Comparison of ENCODE assay signal across 1 cellular context in the genomic region with DNA sequence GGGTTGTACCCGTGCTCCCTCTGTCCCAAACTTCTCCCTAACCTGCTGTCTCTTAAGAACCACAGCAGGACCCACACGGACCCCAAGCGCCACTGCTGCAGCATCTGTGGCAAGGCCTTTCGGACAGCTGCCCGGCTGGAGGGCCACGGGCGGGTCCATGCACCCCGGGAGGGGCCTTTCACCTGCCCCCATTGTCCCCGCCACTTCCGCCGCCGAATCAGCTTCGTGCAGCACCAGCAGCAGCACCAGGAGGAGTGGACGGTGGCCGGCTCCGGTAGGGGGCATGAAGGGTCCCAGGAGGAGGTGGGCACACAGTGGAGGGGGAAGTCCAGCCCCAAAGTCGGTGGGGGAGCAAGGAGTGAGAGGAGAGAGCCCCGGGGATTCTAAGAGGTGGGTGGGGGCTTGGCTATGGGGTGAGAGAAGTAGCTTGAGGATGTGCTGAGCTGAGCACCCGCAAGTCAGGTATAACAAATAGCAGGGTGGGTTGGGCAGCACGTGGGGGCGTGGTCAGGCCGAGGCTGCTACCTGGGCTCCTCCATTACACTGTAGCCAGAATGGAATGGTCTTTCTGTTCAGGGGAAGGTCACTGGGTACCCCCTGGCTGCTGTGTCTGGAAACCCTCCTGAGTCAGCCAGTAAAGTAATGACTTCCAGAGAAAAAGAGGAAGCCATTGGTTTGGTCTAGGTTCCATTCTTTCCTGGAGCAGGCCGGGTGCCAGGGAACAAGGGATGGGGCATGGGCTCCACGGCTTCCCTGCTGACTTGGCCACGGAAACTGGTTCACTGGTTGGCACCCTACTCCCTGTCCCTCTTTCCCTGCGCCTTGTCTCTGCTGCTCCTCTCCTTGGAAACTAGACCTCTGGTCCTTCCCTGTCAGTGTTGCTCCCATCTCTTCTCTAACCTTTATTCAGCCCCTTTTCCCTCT.
TF ChIP-seq lines count a peak whose summit lies in the region.

No MANE protein-coding gene starts in this region.

TF ChIP-seq in WTC11, 78 proteins besides CTCF, POLR2A, EP300 and RAD21 (continued from another document):
- TF ChIP-seq PREB (CRISPR knock-in tag; IDR thresholded peaks at IDR 0.05; ENCODE audit: borderline replicate concordance) (no peak), PRDM15 (CRISPR knock-in tag; IDR thresholded peaks at IDR 0.05) (no peak), FOXP1 (CRISPR knock-in tag; IDR thresholded peaks at IDR 0.05; ENCODE audit: borderline replicate concordance) (no peak), NFYB (CRISPR knock-in tag; conservative IDR thresholded peaks at IDR 0.05; ENCODE audit: low read depth) (no peak), TCF7 (CRISPR knock-in tag; IDR thresholded peaks at IDR 0.05; ENCODE audit: low read depth) (no peak), GABPB1 (CRISPR knock-in tag; IDR thresholded peaks at IDR 0.05) (no peak), JAZF1 (CRISPR knock-in tag; IDR thresholded peaks at IDR 0.05) (no peak), ZNF317 (CRISPR knock-in tag; IDR thresholded peaks at IDR 0.05; ENCODE audit: borderline replicate concordance, low read depth) (no peak), STAT6 (CRISPR knock-in tag; conservative IDR thresholded peaks at IDR 0.05; ENCODE audit: low read depth) (no peak), HMGXB4 (CRISPR knock-in tag; IDR thresholded peaks at IDR 0.05) (no peak)
- TF ChIP-seq, protein P1, sequence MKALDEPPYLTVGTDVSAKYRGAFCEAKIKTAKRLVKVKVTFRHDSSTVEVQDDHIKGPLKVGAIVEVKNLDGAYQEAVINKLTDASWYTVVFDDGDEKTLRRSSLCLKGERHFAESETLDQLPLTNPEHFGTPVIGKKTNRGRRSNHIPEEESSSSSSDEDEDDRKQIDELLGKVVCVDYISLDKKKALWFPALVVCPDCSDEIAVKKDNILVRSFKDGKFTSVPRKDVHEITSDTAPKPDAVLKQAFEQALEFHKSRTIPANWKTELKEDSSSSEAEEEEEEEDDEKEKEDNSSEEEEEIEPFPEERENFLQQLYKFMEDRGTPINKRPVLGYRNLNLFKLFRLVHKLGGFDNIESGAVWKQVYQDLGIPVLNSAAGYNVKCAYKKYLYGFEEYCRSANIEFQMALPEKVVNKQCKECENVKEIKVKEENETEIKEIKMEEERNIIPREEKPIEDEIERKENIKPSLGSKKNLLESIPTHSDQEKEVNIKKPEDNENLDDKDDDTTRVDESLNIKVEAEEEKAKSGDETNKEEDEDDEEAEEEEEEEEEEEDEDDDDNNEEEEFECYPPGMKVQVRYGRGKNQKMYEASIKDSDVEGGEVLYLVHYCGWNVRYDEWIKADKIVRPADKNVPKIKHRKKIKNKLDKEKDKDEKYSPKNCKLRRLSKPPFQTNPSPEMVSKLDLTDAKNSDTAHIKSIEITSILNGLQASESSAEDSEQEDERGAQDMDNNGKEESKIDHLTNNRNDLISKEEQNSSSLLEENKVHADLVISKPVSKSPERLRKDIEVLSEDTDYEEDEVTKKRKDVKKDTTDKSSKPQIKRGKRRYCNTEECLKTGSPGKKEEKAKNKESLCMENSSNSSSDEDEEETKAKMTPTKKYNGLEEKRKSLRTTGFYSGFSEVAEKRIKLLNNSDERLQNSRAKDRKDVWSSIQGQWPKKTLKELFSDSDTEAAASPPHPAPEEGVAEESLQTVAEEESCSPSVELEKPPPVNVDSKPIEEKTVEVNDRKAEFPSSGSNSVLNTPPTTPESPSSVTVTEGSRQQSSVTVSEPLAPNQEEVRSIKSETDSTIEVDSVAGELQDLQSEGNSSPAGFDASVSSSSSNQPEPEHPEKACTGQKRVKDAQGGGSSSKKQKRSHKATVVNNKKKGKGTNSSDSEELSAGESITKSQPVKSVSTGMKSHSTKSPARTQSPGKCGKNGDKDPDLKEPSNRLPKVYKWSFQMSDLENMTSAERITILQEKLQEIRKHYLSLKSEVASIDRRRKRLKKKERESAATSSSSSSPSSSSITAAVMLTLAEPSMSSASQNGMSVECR (CRISPR knock-in tag; IDR thresholded peaks at IDR 0.05; ENCODE audit: borderline replicate concordance), result no peak
